ENCODE assay signal across 1 cellular context in the genomic region with DNA sequence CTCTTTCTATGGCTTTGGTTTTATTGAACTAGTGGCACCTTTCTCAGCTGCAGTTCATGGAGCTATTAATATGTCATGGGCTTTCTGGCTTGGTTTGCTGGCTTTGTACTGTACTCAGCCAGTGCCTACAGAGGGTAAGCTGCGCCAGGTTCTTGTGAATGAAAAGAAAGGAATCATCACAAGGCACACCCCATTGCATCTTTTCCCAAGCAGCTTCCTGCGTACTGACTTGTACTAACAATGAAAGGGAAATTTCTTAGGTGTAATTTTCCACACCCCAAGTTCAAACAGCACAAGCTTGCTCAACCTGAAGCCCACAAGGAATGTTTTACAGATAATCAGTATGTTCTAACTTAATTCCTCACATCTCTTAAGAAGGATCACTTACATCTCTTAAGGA.
TF ChIP-seq lines count a peak whose summit lies in the region.

No MANE protein-coding gene starts in this region.

TF ChIP-seq in HepG2, 621 proteins besides CTCF, POLR2A, EP300 and RAD21:
- TF ChIP-seq ZNF563 (CRISPR knock-in tag; IDR thresholded peaks at IDR 0.05): no peak
- no peak for TF ChIP-seq MYNN (CRISPR knock-in tag; IDR thresholded peaks at IDR 0.05; ENCODE audit: low read depth)
- no peak for TF ChIP-seq MTA3 (CRISPR knock-in tag; IDR thresholded peaks at IDR 0.05)
- no peak for TF ChIP-seq CENPX (CRISPR knock-in tag; IDR thresholded peaks at IDR 0.05)
- TF ChIP-seq SOX13 (IDR thresholded peaks at IDR 0.05): no peak
- no peak for TF ChIP-seq SOX13 (CRISPR knock-in tag; conservative IDR thresholded peaks at IDR 0.05 in 1 of 2, IDR thresholded peaks at IDR 0.05 in 1 of 2)
- TF ChIP-seq, protein P1, sequence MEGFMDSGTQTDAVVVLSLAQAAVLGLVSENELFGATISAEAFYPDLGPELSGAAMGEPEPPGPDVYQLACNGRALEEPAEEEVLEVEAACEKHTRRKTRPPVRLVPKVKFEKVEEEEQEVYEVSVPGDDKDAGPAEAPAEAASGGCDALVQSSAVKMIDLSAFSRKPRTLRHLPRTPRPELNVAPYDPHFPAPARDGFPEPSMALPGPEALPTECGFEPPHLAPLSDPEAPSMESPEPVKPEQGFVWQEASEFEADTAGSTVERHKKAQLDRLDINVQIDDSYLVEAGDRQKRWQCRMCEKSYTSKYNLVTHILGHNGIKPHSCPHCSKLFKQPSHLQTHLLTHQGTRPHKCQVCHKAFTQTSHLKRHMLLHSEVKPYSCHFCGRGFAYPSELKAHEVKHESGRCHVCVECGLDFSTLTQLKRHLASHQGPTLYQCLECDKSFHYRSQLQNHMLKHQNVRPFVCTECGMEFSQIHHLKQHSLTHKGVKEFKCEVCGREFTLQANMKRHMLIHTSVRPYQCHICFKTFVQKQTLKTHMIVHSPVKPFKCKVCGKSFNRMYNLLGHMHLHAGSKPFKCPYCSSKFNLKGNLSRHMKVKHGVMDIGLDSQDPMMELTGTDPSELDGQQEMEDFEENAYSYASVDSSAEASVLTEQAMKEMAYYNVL (CRISPR knock-in tag; IDR thresholded peaks at IDR 0.05; ENCODE audit: borderline replicate concordance): no peak
- no peak for TF ChIP-seq JDP2 (CRISPR knock-in tag; IDR thresholded peaks at IDR 0.05; ENCODE audit: borderline replicate concordance)
- TF ChIP-seq, protein P2, sequence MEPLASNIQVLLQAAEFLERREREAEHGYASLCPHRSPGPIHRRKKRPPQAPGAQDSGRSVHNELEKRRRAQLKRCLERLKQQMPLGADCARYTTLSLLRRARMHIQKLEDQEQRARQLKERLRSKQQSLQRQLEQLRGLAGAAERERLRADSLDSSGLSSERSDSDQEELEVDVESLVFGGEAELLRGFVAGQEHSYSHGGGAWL (CRISPR knock-in tag; IDR thresholded peaks at IDR 0.05): no peak
- no peak for TF ChIP-seq ZNF737 (CRISPR knock-in tag; IDR thresholded peaks at IDR 0.05; ENCODE audit: borderline replicate concordance)
- no peak for TF ChIP-seq ZNF577 (CRISPR knock-in tag; IDR thresholded peaks at IDR 0.05; ENCODE audit: borderline replicate concordance, low read depth)
- TF ChIP-seq BRCA1 (CRISPR knock-in tag; IDR thresholded peaks at IDR 0.05): no peak
- TF ChIP-seq ZNF264 (CRISPR knock-in tag; IDR thresholded peaks at IDR 0.05): no peak
- TF ChIP-seq AHR (CRISPR knock-in tag; IDR thresholded peaks at IDR 0.05): no peak
